18 cellular contexts compared by ENCODE assay signal in the genomic region with DNA sequence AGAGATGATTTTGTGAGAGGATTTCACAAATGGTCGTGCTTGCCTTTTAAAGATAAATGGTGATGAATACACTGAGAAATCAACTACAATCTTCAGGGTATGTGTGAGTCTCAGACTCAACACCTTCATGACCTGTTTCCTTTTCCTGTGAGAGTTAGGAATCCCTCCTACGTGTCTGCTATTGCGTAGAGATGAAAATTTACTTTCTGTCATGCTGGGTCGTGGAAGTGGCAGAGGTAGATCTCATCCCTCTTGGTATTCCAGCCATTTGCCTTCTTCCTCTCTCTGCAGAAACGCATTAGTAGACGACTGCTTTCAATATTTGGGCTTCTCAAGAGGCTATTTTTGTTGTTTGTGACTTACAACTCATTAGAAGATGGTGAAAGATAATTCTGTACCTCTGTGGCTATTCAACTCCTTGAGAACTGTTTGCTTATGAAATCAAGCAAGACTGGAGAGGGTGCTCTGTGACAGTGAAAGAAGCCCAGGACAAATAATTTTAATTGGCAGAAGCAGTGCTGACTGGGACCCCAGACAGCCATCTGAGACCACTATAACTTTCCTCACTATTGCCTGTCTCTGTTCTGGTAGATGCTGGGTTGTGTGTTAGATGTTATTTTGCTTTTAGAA.
DNase-seq lines count a peak whose midpoint lies in the region; ATAC-seq and TF ChIP-seq lines count a peak whose summit lies in the region.
"Had no signal": no experiment of that assay in that cellular context is flagged by ENCODE, and none has a peak within 500 bp of the region (broad histone marks: within the 10 kb centered on the region; RNA-seq: fewer than 3 reads in every experiment).

No MANE protein-coding gene starts in this region.

- no peak for DNase-seq in activated CD8-positive, alpha-beta memory T cell treated with anti-CD3 and anti-CD28 coated beads, Interleukin-2, amount 10 ng/mL, durations not matched to agents 7 days and 5 days
- no peak for DNase-seq in activated CD8-positive, alpha-beta memory T cell treated with anti-CD3 and anti-CD28 coated beads for 24 hours
- peak in 1 of 2 donors; percentile 17 for DNase-seq in central memory CD8-positive, alpha-beta T cell (ENCODE audit: low spot score in 2 of 2)
- DNase-seq in mesendoderm (peak; percentile 57), thoracic aorta (ENCODE audit: low spot score) (no peak), SHP77 treated with DMSO at 0.1 percent for 48 hours (lab: John Stamatoyannopoulos, UW) (no peak)
- DNase-seq: Calu3; GF-D8; H7; NCI-H1092; NCI-H2107; NCI-H69; NK-92 treated with Interleukin-12 subunit alpha and Interleukin-12 subunit beta, amount 100 ng/mL, for 24 hours had no signal

- no peak overlapping the region for H3K18ac ChIP-seq in mesendoderm (ENCODE audit: low read length)

- ATAC-seq in activated CD8-positive, alpha-beta memory T cell treated with anti-CD3 and anti-CD28 coated beads, Interleukin-2, amount 10 ng/mL, durations not matched to agents 7 days and 5 days: peak; percentile 23
- ATAC-seq in central memory CD8-positive, alpha-beta T cell (replicated peaks; ENCODE audit: extremely low read depth, poor library complexity, severe bottlenecking): peak; percentile 83
- ATAC-seq in thoracic aorta (ENCODE audit: insufficient number of reproducible peaks, low FRiP score, low read depth) (no peak), GM19351 (IDR thresholded peaks at IDR 0.05; ENCODE audit: unreplicated experiment) (no peak), HG03280 (IDR thresholded peaks at IDR 0.05; ENCODE audit: unreplicated experiment) (no peak)

- no peaks in the 10 kb centered on the region for H3K9me3 ChIP-seq in thoracic aorta
- H3K9me3 ChIP-seq: SJSA1 had no signal

- H3K23ac ChIP-seq in mesendoderm (ENCODE audit: low read length): no peak overlapping the region

- no peak for TF ChIP-seq CTCF in thoracic aorta (IDR thresholded peaks at IDR 0.05)

- CTCF ChIA-PET in activated CD8-positive, alpha-beta memory T cell treated with anti-CD3 and anti-CD28 coated beads, Interleukin-2, amount 10 ng/mL, durations not matched to agents 7 days and 5 days (lab: Charles Lee): no interaction called here

- no peak overlapping the region for H2BK120ac ChIP-seq in mesendoderm (ENCODE audit: low read depth, low read length)

- no peak overlapping the region for H2BK5ac ChIP-seq in mesendoderm (ENCODE audit: low read length)

- no peaks in the 10 kb centered on the region for H3K36me3 Mint-ChIP-seq in activated CD8-positive, alpha-beta memory T cell treated with anti-CD3 and anti-CD28 coated beads, Interleukin-2, amount 10 ng/mL, durations not matched to agents 7 days and 5 days
- peaks cover 2% of the 10 kb centered on the region for H3K36me3 Mint-ChIP-seq in central memory CD8-positive, alpha-beta T cell (ENCODE audit: insufficient read depth)
- H3K36me3 Mint-ChIP-seq: CD14-positive monocyte had no signal

- no peak overlapping the region for H4K5ac ChIP-seq in mesendoderm (ENCODE audit: low read length)

- no peaks in the 10 kb centered on the region for H3K9me3 Mint-ChIP-seq in activated CD8-positive, alpha-beta memory T cell treated with anti-CD3 and anti-CD28 coated beads, Interleukin-2, amount 10 ng/mL, durations not matched to agents 7 days and 5 days (ENCODE audit: low read depth)
- H3K9me3 Mint-ChIP-seq in central memory CD8-positive, alpha-beta T cell: no peaks in the 10 kb centered on the region
- H3K9me3 Mint-ChIP-seq: CD14-positive monocyte had no signal

- no peak overlapping the region for H3K9ac ChIP-seq in mesendoderm (ENCODE audit: low read length)

- H3K4me3 ChIP-seq in mesendoderm (ENCODE audit: low read length) (no peak overlapping the region), thoracic aorta (peak overlapping the region; percentile 6)
- H3K4me3 ChIP-seq: SJSA1 had no signal

- H3K27ac Mint-ChIP-seq in activated CD8-positive, alpha-beta memory T cell treated with anti-CD3 and anti-CD28 coated beads, Interleukin-2, amount 10 ng/mL, durations not matched to agents 7 days and 5 days: no peak overlapping the region
- peak overlapping the region; percentile 86 for H3K27ac Mint-ChIP-seq in central memory CD8-positive, alpha-beta T cell (ENCODE audit: low read depth)
- H3K27ac Mint-ChIP-seq: CD14-positive monocyte had no signal

- no peak overlapping the region for H2BK15ac ChIP-seq in mesendoderm (replicated peaks; ENCODE audit: low read depth)

- H3K36me3 ChIP-seq in mesendoderm (ENCODE audit: control insufficient read depth, insufficient read depth, low read length) (no peaks in the 10 kb centered on the region), thoracic aorta (no peaks in the 10 kb centered on the region)
- H3K36me3 ChIP-seq: SJSA1 had no signal

- H3K4me2 ChIP-seq in mesendoderm (ENCODE audit: low read length): no peak overlapping the region

- H3K4me1 Mint-ChIP-seq in activated CD8-positive, alpha-beta memory T cell treated with anti-CD3 and anti-CD28 coated beads, Interleukin-2, amount 10 ng/mL, durations not matched to agents 7 days and 5 days: peaks cover 21% of the 10 kb centered on the region
- peaks cover 41% of the 10 kb centered on the region for H3K4me1 Mint-ChIP-seq in central memory CD8-positive, alpha-beta T cell

- no peak overlapping the region for H3K4me3 Mint-ChIP-seq in activated CD8-positive, alpha-beta memory T cell treated with anti-CD3 and anti-CD28 coated beads, Interleukin-2, amount 10 ng/mL, durations not matched to agents 7 days and 5 days
- peak overlapping the region; percentile 54 for H3K4me3 Mint-ChIP-seq in central memory CD8-positive, alpha-beta T cell
- H3K4me3 Mint-ChIP-seq: CD14-positive monocyte had no signal

- no peaks in the 10 kb centered on the region for H3K27me3 ChIP-seq in mesendoderm (ENCODE audit: insufficient read depth, low read length, poor library complexity)
- no peaks in the 10 kb centered on the region for H3K27me3 ChIP-seq in thoracic aorta (replicated peaks; ENCODE audit: insufficient read depth)
- H3K27me3 ChIP-seq: SJSA1 had no signal

- no CpG with 5 or more reads among the region's 6 CpGs for WGBS in mesendoderm (ENCODE audit: extremely low coverage, insufficient coverage, low lambda C conversion rate)

- no peaks in the 10 kb centered on the region for H3K79me1 ChIP-seq in mesendoderm (ENCODE audit: low read length)

- no peak overlapping the region for H3K4ac ChIP-seq in mesendoderm (ENCODE audit: low read depth, low read length)

- H3K4me1 ChIP-seq in mesendoderm (ENCODE audit: control insufficient read depth, low read depth, low read length) (peaks cover 2% of the 10 kb centered on the region), thoracic aorta (ENCODE audit: control insufficient read depth in 1 of 2, low read depth in 2 of 2) (peaks cover 18 to 71% of the 10 kb centered on the region in 2 donors)

- H4K8ac ChIP-seq in mesendoderm (ENCODE audit: low read depth, low read length): no peak overlapping the region

- H3K27ac ChIP-seq in mesendoderm (ENCODE audit: low read depth, low read length) (no peak overlapping the region), thoracic aorta (peak overlapping the region in 1 of 2 donors; percentile 32)
- H3K27ac ChIP-seq: RWPE1, SJSA1 had no signal

- no peaks in the 10 kb centered on the region for H3K79me2 ChIP-seq in mesendoderm (ENCODE audit: control insufficient read depth, insufficient read depth, low read length)

- no peaks in the 10 kb centered on the region for H3K27me3 Mint-ChIP-seq in activated CD8-positive, alpha-beta memory T cell treated with anti-CD3 and anti-CD28 coated beads, Interleukin-2, amount 10 ng/mL, durations not matched to agents 7 days and 5 days
- H3K27me3 Mint-ChIP-seq in central memory CD8-positive, alpha-beta T cell: no peaks in the 10 kb centered on the region

- H3K56ac ChIP-seq in mesendoderm (ENCODE audit: low read length): peak overlapping the region; percentile 1

- no peak overlapping the region for H2AK5ac ChIP-seq in mesendoderm (ENCODE audit: low read length)

Comparison
In these comparisons a context has a peak if more than half of its experiments do, and no peak if none do; other contexts are left out.
1. ATAC-seq: peak in activated CD8-positive, alpha-beta memory T cell treated with anti-CD3 and anti-CD28 coated beads, Interleukin-2, amount 10 ng/mL, durations not matched to agents 7 days and 5 days (single experiment) and central memory CD8-positive, alpha-beta T cell (single experiment); none in thoracic aorta (single experiment), GM19351 (single experiment) and HG03280 (single experiment).